Comparison of ENCODE assay signal across 1 cellular context in the genomic region with DNA sequence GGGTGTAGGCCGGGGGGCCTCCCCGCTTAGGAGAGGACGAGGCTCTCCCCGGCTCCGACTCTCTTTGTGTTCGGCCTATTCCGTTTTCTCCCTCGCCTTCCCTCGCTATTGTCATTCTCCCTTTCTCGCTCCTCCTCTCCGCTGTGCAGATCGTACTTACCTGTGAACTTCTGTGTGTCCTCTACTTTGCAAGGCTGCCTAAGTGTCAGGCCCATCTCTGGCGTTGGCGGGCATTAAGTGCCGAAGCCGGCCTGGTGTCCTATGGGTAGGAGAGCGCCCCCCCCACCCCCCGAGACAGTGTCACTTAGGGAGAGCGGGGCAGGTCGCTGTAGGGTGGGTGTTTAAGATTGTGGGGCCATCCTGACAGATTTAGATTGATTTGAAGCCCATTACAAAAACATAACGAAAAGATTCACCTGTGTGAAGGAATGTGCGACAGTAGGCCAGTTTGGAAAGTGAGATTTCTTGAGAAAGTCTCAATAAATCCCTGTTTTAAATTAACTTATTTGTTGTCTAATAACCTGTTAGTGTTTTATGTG.
TF ChIP-seq lines count a peak whose summit lies in the region.

No MANE protein-coding gene starts in this region.

TF ChIP-seq in K562, 482 proteins besides CTCF, POLR2A, EP300 and RAD21 (continued from another document and continues in another):
- TF ChIP-seq, protein P1, sequence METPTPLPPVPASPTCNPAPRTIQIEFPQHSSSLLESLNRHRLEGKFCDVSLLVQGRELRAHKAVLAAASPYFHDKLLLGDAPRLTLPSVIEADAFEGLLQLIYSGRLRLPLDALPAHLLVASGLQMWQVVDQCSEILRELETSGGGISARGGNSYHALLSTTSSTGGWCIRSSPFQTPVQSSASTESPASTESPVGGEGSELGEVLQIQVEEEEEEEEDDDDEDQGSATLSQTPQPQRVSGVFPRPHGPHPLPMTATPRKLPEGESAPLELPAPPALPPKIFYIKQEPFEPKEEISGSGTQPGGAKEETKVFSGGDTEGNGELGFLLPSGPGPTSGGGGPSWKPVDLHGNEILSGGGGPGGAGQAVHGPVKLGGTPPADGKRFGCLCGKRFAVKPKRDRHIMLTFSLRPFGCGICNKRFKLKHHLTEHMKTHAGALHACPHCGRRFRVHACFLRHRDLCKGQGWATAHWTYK (CRISPR knock-in tag; IDR thresholded peaks at IDR 0.05), result no peak
- no peak for TF ChIP-seq MECOM (CRISPR knock-in tag; IDR thresholded peaks at IDR 0.05)
- no peak for TF ChIP-seq KLF13 (tag; IDR thresholded peaks at IDR 0.05; ENCODE audit: borderline replicate concordance, low read depth)
- TF ChIP-seq MAFK (IDR thresholded peaks at IDR 0.05; ENCODE audit: low read length), result 0 out of 2 replicates have a peak, but pooled peaks have one; percentile 4
- no peak for TF ChIP-seq ZNF785 (CRISPR knock-in tag; IDR thresholded peaks at IDR 0.05)
- no peak for TF ChIP-seq JUNB (CRISPR knock-in tag; conservative IDR thresholded peaks at IDR 0.05)
- no peak for TF ChIP-seq SLC30A9 (CRISPR knock-in tag; IDR thresholded peaks at IDR 0.05)
- TF ChIP-seq U2AF2 (optimal IDR thresholded peaks at IDR 0.05; ENCODE audit: low read depth, low read length), result no peak
- TF ChIP-seq RB1 (IDR thresholded peaks at IDR 0.05; ENCODE audit: low read depth), result no peak
- no peak for TF ChIP-seq RBFOX2 (IDR thresholded peaks at IDR 0.05; ENCODE audit: low read depth, low read length)
- no peak for TF ChIP-seq MCM5 (IDR thresholded peaks at IDR 0.05; ENCODE audit: low read depth)
- TF ChIP-seq SIRT6 (IDR thresholded peaks at IDR 0.05; ENCODE audit: low read depth, low read length), result no peak
- TF ChIP-seq, protein P2, sequence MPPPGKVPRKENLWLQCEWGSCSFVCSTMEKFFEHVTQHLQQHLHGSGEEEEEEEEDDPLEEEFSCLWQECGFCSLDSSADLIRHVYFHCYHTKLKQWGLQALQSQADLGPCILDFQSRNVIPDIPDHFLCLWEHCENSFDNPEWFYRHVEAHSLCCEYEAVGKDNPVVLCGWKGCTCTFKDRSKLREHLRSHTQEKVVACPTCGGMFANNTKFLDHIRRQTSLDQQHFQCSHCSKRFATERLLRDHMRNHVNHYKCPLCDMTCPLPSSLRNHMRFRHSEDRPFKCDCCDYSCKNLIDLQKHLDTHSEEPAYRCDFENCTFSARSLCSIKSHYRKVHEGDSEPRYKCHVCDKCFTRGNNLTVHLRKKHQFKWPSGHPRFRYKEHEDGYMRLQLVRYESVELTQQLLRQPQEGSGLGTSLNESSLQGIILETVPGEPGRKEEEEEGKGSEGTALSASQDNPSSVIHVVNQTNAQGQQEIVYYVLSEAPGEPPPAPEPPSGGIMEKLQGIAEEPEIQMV (tag; conservative IDR thresholded peaks at IDR 0.05; ENCODE audit: low read depth), result no peak
- no peak for TF ChIP-seq ZNF134 (CRISPR knock-in tag; conservative IDR thresholded peaks at IDR 0.05)
- no peak for TF ChIP-seq ZNF551 (CRISPR knock-in tag; IDR thresholded peaks at IDR 0.05)
- TF ChIP-seq, protein P3, sequence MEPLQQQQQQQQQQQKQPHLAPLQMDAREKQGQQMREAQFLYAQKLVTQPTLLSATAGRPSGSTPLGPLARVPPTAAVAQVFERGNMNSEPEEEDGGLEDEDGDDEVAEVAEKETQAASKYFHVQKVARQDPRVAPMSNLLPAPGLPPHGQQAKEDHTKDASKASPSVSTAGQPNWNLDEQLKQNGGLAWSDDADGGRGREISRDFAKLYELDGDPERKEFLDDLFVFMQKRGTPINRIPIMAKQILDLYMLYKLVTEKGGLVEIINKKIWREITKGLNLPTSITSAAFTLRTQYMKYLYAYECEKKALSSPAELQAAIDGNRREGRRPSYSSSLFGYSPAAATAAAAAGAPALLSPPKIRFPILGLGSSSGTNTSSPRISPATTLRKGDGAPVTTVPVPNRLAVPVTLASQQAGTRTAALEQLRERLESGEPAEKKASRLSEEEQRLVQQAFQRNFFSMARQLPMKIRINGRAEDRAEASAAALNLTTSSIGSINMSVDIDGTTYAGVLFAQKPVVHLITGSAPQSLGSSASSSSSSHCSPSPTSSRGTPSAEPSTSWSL (CRISPR knock-in tag; IDR thresholded peaks at IDR 0.05; ENCODE audit: borderline replicate concordance), result no peak
- TF ChIP-seq GATAD2B (IDR thresholded peaks at IDR 0.05; ENCODE audit: borderline replicate concordance), result no peak
- no peak for TF ChIP-seq SIX5 (IDR thresholded peaks at IDR 0.05; ENCODE audit: borderline replicate concordance in 1 of 2, insufficient read depth in 1 of 2, low read depth in 1 of 2, low read length in 2 of 2)
- TF ChIP-seq ZNF444 (CRISPR knock-in tag; IDR thresholded peaks at IDR 0.05), result no peak
- TF ChIP-seq, protein P4, sequence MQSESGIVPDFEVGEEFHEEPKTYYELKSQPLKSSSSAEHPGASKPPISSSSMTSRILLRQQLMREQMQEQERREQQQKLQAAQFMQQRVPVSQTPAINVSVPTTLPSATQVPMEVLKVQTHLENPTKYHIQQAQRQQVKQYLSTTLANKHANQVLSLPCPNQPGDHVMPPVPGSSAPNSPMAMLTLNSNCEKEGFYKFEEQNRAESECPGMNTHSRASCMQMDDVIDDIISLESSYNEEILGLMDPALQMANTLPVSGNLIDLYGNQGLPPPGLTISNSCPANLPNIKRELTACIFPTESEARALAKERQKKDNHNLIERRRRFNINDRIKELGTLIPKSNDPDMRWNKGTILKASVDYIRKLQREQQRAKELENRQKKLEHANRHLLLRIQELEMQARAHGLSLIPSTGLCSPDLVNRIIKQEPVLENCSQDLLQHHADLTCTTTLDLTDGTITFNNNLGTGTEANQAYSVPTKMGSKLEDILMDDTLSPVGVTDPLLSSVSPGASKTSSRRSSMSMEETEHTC (IDR thresholded peaks at IDR 0.05), result no peak
- TF ChIP-seq RNF2 (IDR thresholded peaks at IDR 0.05), result no peak
- TF ChIP-seq, protein P5, sequence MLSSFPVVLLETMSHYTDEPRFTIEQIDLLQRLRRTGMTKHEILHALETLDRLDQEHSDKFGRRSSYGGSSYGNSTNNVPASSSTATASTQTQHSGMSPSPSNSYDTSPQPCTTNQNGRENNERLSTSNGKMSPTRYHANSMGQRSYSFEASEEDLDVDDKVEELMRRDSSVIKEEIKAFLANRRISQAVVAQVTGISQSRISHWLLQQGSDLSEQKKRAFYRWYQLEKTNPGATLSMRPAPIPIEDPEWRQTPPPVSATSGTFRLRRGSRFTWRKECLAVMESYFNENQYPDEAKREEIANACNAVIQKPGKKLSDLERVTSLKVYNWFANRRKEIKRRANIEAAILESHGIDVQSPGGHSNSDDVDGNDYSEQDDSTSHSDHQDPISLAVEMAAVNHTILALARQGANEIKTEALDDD (IDR thresholded peaks at IDR 0.05), result no peak
- TF ChIP-seq DACH1 (IDR thresholded peaks at IDR 0.05; ENCODE audit: partially characterized antibody), result no peak
- no peak for TF ChIP-seq GABPB1 (CRISPR knock-in tag; IDR thresholded peaks at IDR 0.05)
- TF ChIP-seq, protein P6, sequence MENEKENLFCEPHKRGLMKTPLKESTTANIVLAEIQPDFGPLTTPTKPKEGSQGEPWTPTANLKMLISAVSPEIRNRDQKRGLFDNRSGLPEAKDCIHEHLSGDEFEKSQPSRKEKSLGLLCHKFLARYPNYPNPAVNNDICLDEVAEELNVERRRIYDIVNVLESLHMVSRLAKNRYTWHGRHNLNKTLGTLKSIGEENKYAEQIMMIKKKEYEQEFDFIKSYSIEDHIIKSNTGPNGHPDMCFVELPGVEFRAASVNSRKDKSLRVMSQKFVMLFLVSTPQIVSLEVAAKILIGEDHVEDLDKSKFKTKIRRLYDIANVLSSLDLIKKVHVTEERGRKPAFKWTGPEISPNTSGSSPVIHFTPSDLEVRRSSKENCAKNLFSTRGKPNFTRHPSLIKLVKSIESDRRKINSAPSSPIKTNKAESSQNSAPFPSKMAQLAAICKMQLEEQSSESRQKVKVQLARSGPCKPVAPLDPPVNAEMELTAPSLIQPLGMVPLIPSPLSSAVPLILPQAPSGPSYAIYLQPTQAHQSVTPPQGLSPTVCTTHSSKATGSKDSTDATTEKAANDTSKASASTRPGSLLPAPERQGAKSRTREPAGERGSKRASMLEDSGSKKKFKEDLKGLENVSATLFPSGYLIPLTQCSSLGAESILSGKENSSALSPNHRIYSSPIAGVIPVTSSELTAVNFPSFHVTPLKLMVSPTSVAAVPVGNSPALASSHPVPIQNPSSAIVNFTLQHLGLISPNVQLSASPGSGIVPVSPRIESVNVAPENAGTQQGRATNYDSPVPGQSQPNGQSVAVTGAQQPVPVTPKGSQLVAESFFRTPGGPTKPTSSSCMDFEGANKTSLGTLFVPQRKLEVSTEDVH (IDR thresholded peaks at IDR 0.05; ENCODE audit: low read depth, partially characterized antibody), result no peak
- peak; percentile 89; the same call in 1 of the 2 replicates for TF ChIP-seq NFRKB (IDR thresholded peaks at IDR 0.05; ENCODE audit: low read depth)
- no peak for TF ChIP-seq GTF2A2 (tag; IDR thresholded peaks at IDR 0.05)
- TF ChIP-seq NONO (IDR thresholded peaks at IDR 0.05; ENCODE audit: low read depth in 2 of 2, low read length in 1 of 2), result no peak
- 0 out of 2 replicates have a peak, but pooled peaks have one; percentile 80 for TF ChIP-seq HMG20B (CRISPR knock-in tag; IDR thresholded peaks at IDR 0.05)
- TF ChIP-seq SUPT5H (IDR thresholded peaks at IDR 0.05), result peak; percentile 64; the same call in 1 of the 2 replicates
- peak in 1 of 3 experiments; percentile 75 for TF ChIP-seq YY1 (IDR thresholded peaks at IDR 0.05; ENCODE audit: borderline replicate concordance in 1 of 3, control insufficient read depth in 1 of 3, extremely low read depth in 1 of 3, insufficient read depth in 3 of 3, insufficient read length in 1 of 3, insufficient replicate concordance in 2 of 3, low read depth in 1 of 3, low read length in 2 of 3)
- no peak for TF ChIP-seq ZNF311 (CRISPR knock-in tag; IDR thresholded peaks at IDR 0.05)
- TF ChIP-seq LEF1 (IDR thresholded peaks at IDR 0.05), result no peak
- no peak for TF ChIP-seq SP2 (IDR thresholded peaks at IDR 0.05; ENCODE audit: extremely low read depth, low read depth, low read length, poor library complexity, severe bottlenecking)
- TF ChIP-seq, protein P7, sequence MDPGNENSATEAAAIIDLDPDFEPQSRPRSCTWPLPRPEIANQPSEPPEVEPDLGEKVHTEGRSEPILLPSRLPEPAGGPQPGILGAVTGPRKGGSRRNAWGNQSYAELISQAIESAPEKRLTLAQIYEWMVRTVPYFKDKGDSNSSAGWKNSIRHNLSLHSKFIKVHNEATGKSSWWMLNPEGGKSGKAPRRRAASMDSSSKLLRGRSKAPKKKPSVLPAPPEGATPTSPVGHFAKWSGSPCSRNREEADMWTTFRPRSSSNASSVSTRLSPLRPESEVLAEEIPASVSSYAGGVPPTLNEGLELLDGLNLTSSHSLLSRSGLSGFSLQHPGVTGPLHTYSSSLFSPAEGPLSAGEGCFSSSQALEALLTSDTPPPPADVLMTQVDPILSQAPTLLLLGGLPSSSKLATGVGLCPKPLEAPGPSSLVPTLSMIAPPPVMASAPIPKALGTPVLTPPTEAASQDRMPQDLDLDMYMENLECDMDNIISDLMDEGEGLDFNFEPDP (CRISPR knock-in tag; IDR thresholded peaks at IDR 0.05), result no peak
- TF ChIP-seq BACH1 (tag; IDR thresholded peaks at IDR 0.05), result no peak
- no peak for TF ChIP-seq TCF7L2 (IDR thresholded peaks at IDR 0.05; ENCODE audit: low read depth, low read length)
- TF ChIP-seq TRIM28 (IDR thresholded peaks at IDR 0.05), result no peak
- TF ChIP-seq ZNF766 (CRISPR knock-in tag; conservative IDR thresholded peaks at IDR 0.05), result no peak
- TF ChIP-seq FOXA3 (CRISPR knock-in tag; conservative IDR thresholded peaks at IDR 0.05 in 1 of 2, IDR thresholded peaks at IDR 0.05 in 1 of 2), result no peak
- TF ChIP-seq ZNF184 (CRISPR knock-in tag; IDR thresholded peaks at IDR 0.05), result no peak
- no peak for TF ChIP-seq ETV6 (IDR thresholded peaks at IDR 0.05; ENCODE audit: borderline replicate concordance in 1 of 2, low read depth in 2 of 2, low read length in 1 of 2)
- no peak; the same call in 1 of the 2 replicates for TF ChIP-seq ETV6 (CRISPR knock-in tag; IDR thresholded peaks at IDR 0.05; ENCODE audit: borderline replicate concordance)
- no peak; the same call in 1 of the 2 replicates for TF ChIP-seq XRCC5 (IDR thresholded peaks at IDR 0.05; ENCODE audit: low read depth, low read length)
- TF ChIP-seq ZNF41 (CRISPR knock-in tag; conservative IDR thresholded peaks at IDR 0.05), result no peak
- TF ChIP-seq, protein P8, sequence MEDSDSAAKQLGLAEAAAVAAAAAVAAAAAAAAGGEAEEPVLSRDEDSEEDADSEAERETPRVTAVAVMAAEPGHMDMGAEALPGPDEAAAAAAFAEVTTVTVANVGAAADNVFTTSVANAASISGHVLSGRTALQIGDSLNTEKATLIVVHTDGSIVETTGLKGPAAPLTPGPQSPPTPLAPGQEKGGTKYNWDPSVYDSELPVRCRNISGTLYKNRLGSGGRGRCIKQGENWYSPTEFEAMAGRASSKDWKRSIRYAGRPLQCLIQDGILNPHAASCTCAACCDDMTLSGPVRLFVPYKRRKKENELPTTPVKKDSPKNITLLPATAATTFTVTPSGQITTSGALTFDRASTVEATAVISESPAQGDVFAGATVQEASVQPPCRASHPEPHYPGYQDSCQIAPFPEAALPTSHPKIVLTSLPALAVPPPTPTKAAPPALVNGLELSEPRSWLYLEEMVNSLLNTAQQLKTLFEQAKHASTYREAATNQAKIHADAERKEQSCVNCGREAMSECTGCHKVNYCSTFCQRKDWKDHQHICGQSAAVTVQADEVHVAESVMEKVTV (CRISPR knock-in tag; IDR thresholded peaks at IDR 0.05), result no peak
- TF ChIP-seq, protein P9, sequence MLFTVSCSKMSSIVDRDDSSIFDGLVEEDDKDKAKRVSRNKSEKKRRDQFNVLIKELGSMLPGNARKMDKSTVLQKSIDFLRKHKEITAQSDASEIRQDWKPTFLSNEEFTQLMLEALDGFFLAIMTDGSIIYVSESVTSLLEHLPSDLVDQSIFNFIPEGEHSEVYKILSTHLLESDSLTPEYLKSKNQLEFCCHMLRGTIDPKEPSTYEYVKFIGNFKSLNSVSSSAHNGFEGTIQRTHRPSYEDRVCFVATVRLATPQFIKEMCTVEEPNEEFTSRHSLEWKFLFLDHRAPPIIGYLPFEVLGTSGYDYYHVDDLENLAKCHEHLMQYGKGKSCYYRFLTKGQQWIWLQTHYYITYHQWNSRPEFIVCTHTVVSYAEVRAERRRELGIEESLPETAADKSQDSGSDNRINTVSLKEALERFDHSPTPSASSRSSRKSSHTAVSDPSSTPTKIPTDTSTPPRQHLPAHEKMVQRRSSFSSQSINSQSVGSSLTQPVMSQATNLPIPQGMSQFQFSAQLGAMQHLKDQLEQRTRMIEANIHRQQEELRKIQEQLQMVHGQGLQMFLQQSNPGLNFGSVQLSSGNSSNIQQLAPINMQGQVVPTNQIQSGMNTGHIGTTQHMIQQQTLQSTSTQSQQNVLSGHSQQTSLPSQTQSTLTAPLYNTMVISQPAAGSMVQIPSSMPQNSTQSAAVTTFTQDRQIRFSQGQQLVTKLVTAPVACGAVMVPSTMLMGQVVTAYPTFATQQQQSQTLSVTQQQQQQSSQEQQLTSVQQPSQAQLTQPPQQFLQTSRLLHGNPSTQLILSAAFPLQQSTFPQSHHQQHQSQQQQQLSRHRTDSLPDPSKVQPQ (CRISPR knock-in tag; IDR thresholded peaks at IDR 0.05; ENCODE audit: borderline replicate concordance), result no peak
- TF ChIP-seq PTBP1 (IDR thresholded peaks at IDR 0.05; ENCODE audit: low read depth, low read length), result no peak
- TF ChIP-seq, protein P10, sequence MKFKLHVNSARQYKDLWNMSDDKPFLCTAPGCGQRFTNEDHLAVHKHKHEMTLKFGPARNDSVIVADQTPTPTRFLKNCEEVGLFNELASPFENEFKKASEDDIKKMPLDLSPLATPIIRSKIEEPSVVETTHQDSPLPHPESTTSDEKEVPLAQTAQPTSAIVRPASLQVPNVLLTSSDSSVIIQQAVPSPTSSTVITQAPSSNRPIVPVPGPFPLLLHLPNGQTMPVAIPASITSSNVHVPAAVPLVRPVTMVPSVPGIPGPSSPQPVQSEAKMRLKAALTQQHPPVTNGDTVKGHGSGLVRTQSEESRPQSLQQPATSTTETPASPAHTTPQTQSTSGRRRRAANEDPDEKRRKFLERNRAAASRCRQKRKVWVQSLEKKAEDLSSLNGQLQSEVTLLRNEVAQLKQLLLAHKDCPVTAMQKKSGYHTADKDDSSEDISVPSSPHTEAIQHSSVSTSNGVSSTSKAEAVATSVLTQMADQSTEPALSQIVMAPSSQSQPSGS (CRISPR knock-in tag; IDR thresholded peaks at IDR 0.05), result no peak
